In the genomic region with DNA sequence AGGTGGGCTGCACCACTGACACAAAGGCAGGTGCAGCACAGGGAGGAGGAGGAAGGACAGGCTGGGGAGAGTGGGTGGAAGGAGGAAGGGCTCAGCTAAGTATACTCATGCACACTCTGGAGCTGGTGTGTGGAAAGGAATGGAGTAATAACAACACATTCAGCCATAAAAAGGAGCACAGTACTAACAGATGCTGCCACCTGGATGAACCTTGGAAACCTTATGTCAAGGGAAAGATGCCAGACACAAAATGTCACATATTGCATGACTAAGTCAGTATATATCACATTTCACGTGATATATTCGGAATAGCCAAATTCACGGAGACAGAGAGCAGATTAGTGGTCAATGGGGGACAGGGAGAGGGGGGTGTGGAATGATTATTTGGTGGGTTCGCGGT, we compare ENCODE assay signal across 26 cellular contexts.
"Had no signal": no experiment of that assay in that cellular context is flagged by ENCODE, and none has a peak within 500 bp of the region (broad histone marks: within the 10 kb centered on the region; RNA-seq: fewer than 3 reads in every experiment).

No MANE protein-coding gene starts in this region.

- H3K27ac ChIP-seq: coronary artery, esophagus muscularis mucosa, foreskin keratinocyte, neural progenitor cell, parathyroid adenoma, right lobe of liver, stomach, thyroid gland had no signal

- H2AFZ ChIP-seq: neural progenitor cell, parathyroid adenoma had no signal

- H3K9me3 ChIP-seq: esophagus muscularis mucosa, mucosa of descending colon, right lobe of liver, stomach, thyroid gland had no signal

- H3K4me3 Mint-ChIP-seq: immature natural killer cell; mesothelial cell of epicardium; naive B cell; nephron; neural progenitor cell; stimulated activated effector memory CD8-positive, alpha-beta T cell treated with anti-CD3 and anti-CD28 coated beads, Interleukin-12 subunit alpha, Interleukin-12 subunit beta, amount 100 ng/mL, for 72 hours had no signal

- H3K27me3 ChIP-seq: esophagus muscularis mucosa, foreskin keratinocyte, neural progenitor cell, right lobe of liver, stomach, thyroid gland had no signal

- H3K36me3 ChIP-seq: esophagus muscularis mucosa, neural progenitor cell, right lobe of liver, stomach, thyroid gland had no signal

- DNase-seq: dermis blood vessel endothelial cell; effector memory CD4-positive, alpha-beta T cell; foreskin keratinocyte; hypothalamus; immature natural killer cell; mesenchymal stem cell; mucosa of descending colon; naive B cell; right lobe of liver; stimulated activated CD4-positive, alpha-beta T cell treated with anti-CD3 and anti-CD28 coated beads, Interleukin-2, amount 100 ng/mL, for 24 hours; stimulated activated CD4-positive, alpha-beta T cell treated with anti-CD3 and anti-CD28 coated beads, Interleukin-4, amount 100 ng/mL, for 24 hours; stimulated activated naive CD4-positive, alpha-beta T cell treated with Interleukin-2 at 50 U/mL for 16 hours; stomach; thyroid gland; trophoblast cell had no signal

- H3K4me1 ChIP-seq: foreskin keratinocyte, neural progenitor cell, parathyroid adenoma, right lobe of liver, stomach, thyroid gland had no signal

- H3K36me3 Mint-ChIP-seq: immature natural killer cell; mesothelial cell of epicardium; neural progenitor cell; stimulated activated effector memory CD8-positive, alpha-beta T cell treated with anti-CD3 and anti-CD28 coated beads, Interleukin-12 subunit alpha, Interleukin-12 subunit beta, amount 100 ng/mL, for 72 hours had no signal

- ATAC-seq: foreskin keratinocyte; left lobe of liver; mucosa of descending colon; right lobe of liver; stimulated activated effector memory CD8-positive, alpha-beta T cell treated with anti-CD3 and anti-CD28 coated beads, Interleukin-12 subunit alpha, Interleukin-12 subunit beta, amount 100 ng/mL, for 72 hours had no signal

- H3K27ac Mint-ChIP-seq: immature natural killer cell; mesothelial cell of epicardium; nephron; neural progenitor cell; progenitor cell of endocrine pancreas; stimulated activated effector memory CD8-positive, alpha-beta T cell treated with anti-CD3 and anti-CD28 coated beads, Interleukin-12 subunit alpha, Interleukin-12 subunit beta, amount 100 ng/mL, for 72 hours had no signal

- H3K4me3 ChIP-seq: coronary artery, esophagus muscularis mucosa, mucosa of descending colon, neural progenitor cell, right lobe of liver, stomach, thyroid gland had no signal

- H3K4me2 ChIP-seq: neural progenitor cell had no signal

- FAIRE-seq: endothelial cell of umbilical vein, keratinocyte had no signal

- H3K4me1 Mint-ChIP-seq: immature natural killer cell; mesothelial cell of epicardium; neural progenitor cell; stimulated activated effector memory CD8-positive, alpha-beta T cell treated with anti-CD3 and anti-CD28 coated beads, Interleukin-12 subunit alpha, Interleukin-12 subunit beta, amount 100 ng/mL, for 72 hours had no signal

- H3K9ac ChIP-seq: neural progenitor cell, parathyroid adenoma had no signal

- H3K27me3 Mint-ChIP-seq: naive B cell, progenitor cell of endocrine pancreas had no signal

- H3K9me3 Mint-ChIP-seq: naive B cell, nephron, neural progenitor cell had no signal

- H3K79me2 ChIP-seq: parathyroid adenoma had no signal
